1 cellular context compared by ENCODE assay signal in genomic region chr11:95372097-95372656, GRCh38.
TF ChIP-seq lines count a peak whose summit lies in the region.

No MANE protein-coding gene starts in this region.

TF ChIP-seq in K562, 482 proteins besides CTCF, POLR2A, EP300 and RAD21 (continued from another document):
- TF ChIP-seq, protein P1, sequence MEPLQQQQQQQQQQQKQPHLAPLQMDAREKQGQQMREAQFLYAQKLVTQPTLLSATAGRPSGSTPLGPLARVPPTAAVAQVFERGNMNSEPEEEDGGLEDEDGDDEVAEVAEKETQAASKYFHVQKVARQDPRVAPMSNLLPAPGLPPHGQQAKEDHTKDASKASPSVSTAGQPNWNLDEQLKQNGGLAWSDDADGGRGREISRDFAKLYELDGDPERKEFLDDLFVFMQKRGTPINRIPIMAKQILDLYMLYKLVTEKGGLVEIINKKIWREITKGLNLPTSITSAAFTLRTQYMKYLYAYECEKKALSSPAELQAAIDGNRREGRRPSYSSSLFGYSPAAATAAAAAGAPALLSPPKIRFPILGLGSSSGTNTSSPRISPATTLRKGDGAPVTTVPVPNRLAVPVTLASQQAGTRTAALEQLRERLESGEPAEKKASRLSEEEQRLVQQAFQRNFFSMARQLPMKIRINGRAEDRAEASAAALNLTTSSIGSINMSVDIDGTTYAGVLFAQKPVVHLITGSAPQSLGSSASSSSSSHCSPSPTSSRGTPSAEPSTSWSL (CRISPR knock-in tag; IDR thresholded peaks at IDR 0.05; ENCODE audit: borderline replicate concordance): no peak
- 0 out of 2 replicates have a peak, but pooled peaks have one; percentile 24 for TF ChIP-seq THRB (CRISPR knock-in tag; conservative IDR thresholded peaks at IDR 0.05)
- TF ChIP-seq TAF1 (IDR thresholded peaks at IDR 0.05; ENCODE audit: control insufficient read depth, extremely low read depth, insufficient read depth, low read length, severe bottlenecking): no peak
- TF ChIP-seq, protein P2, sequence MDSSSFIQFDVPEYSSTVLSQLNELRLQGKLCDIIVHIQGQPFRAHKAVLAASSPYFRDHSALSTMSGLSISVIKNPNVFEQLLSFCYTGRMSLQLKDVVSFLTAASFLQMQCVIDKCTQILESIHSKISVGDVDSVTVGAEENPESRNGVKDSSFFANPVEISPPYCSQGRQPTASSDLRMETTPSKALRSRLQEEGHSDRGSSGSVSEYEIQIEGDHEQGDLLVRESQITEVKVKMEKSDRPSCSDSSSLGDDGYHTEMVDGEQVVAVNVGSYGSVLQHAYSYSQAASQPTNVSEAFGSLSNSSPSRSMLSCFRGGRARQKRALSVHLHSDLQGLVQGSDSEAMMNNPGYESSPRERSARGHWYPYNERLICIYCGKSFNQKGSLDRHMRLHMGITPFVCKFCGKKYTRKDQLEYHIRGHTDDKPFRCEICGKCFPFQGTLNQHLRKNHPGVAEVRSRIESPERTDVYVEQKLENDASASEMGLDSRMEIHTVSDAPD (CRISPR knock-in tag; IDR thresholded peaks at IDR 0.05): no peak
- no peak for TF ChIP-seq SMAD3 (CRISPR knock-in tag; conservative IDR thresholded peaks at IDR 0.05)
- no peak for TF ChIP-seq RAD51 (IDR thresholded peaks at IDR 0.05; ENCODE audit: borderline replicate concordance, low read depth)
- TF ChIP-seq, protein P3, sequence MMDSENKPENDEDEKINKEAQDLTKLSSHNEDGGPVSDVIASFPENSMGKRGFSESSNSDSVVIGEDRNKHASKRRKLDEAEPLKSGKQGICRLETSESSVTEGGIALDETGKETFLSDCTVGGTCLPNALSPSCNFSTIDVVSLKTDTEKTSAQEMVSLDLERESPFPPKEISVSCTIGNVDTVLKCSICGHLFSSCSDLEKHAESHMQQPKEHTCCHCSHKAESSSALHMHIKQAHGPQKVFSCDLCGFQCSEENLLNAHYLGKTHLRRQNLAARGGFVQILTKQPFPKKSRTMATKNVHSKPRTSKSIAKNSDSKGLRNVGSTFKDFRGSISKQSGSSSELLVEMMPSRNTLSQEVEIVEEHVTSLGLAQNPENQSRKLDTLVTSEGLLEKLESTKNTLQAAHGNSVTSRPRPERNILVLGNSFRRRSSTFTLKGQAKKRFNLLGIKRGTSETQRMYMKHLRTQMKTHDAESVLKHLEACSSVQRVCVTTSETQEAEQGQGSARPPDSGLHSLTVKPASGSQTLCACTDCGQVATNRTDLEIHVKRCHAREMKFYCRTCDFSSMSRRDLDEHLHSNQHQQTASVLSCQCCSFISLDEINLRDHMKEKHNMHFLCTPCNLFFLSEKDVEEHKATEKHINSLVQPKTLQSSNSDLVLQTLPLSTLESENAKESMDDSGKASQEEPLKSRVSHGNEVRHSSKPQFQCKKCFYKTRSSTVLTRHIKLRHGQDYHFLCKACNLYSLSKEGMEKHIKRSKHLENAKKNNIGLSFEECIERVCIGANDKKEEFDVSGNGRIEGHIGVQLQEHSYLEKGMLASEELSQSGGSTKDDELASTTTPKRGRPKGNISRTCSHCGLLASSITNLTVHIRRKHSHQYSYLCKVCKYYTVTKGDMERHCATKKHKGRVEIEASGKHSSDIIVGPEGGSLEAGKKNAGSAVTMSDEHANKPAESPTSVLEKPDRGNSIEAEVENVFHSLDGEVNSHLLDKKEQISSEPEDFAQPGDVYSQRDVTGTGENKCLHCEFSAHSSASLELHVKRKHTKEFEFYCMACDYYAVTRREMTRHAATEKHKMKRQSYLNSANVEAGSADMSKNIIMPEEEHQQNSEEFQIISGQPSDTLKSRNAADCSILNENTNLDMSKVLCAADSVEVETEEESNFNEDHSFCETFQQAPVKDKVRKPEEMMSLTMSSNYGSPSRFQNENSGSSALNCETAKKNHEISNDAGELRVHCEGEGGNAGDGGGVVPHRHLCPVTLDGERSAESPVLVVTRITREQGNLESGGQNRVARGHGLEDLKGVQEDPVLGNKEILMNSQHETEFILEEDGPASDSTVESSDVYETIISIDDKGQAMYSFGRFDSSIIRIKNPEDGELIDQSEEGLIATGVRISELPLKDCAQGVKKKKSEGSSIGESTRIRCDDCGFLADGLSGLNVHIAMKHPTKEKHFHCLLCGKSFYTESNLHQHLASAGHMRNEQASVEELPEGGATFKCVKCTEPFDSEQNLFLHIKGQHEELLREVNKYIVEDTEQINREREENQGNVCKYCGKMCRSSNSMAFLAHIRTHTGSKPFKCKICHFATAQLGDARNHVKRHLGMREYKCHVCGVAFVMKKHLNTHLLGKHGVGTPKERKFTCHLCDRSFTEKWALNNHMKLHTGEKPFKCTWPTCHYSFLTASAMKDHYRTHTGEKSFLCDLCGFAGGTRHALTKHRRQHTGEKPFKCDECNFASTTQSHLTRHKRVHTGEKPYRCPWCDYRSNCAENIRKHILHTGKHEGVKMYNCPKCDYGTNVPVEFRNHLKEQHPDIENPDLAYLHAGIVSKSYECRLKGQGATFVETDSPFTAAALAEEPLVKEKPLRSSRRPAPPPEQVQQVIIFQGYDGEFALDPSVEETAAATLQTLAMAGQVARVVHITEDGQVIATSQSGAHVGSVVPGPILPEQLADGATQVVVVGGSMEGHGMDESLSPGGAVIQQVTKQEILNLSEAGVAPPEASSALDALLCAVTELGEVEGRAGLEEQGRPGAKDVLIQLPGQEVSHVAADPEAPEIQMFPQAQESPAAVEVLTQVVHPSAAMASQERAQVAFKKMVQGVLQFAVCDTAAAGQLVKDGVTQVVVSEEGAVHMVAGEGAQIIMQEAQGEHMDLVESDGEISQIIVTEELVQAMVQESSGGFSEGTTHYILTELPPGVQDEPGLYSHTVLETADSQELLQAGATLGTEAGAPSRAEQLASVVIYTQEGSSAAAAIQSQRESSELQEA (IDR thresholded peaks at IDR 0.05; ENCODE audit: low read depth): no peak
- no peak for TF ChIP-seq ZNF589 (CRISPR knock-in tag; IDR thresholded peaks at IDR 0.05; ENCODE audit: low read depth)
- no peak for TF ChIP-seq MTA2 (IDR thresholded peaks at IDR 0.05; ENCODE audit: low read depth)
- TF ChIP-seq, protein P4, sequence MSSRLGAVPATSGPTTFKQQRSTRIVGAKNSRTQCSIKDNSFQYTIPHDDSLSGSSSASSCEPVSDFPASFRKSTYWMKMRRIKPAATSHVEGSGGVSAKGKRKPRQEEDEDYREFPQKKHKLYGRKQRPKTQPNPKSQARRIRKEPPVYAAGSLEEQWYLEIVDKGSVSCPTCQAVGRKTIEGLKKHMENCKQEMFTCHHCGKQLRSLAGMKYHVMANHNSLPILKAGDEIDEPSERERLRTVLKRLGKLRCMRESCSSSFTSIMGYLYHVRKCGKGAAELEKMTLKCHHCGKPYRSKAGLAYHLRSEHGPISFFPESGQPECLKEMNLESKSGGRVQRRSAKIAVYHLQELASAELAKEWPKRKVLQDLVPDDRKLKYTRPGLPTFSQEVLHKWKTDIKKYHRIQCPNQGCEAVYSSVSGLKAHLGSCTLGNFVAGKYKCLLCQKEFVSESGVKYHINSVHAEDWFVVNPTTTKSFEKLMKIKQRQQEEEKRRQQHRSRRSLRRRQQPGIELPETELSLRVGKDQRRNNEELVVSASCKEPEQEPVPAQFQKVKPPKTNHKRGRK (tag; IDR thresholded peaks at IDR 0.05): peak; percentile 73
- peak; percentile 65; the same call in 1 of the 2 replicates for TF ChIP-seq OTX1 (CRISPR knock-in tag; IDR thresholded peaks at IDR 0.05)
- TF ChIP-seq PHF8 (IDR thresholded peaks at IDR 0.05; ENCODE audit: borderline replicate concordance, low read length): no peak
- no peak for TF ChIP-seq ZNF551 (CRISPR knock-in tag; IDR thresholded peaks at IDR 0.05)
- TF ChIP-seq STAT5B (CRISPR knock-in tag; IDR thresholded peaks at IDR 0.05): no peak
- TF ChIP-seq ARID1B (IDR thresholded peaks at IDR 0.05): 0 out of 2 replicates have a peak, but pooled peaks have one; percentile 10
- TF ChIP-seq, protein P5, sequence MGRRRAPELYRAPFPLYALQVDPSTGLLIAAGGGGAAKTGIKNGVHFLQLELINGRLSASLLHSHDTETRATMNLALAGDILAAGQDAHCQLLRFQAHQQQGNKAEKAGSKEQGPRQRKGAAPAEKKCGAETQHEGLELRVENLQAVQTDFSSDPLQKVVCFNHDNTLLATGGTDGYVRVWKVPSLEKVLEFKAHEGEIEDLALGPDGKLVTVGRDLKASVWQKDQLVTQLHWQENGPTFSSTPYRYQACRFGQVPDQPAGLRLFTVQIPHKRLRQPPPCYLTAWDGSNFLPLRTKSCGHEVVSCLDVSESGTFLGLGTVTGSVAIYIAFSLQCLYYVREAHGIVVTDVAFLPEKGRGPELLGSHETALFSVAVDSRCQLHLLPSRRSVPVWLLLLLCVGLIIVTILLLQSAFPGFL (CRISPR knock-in tag; IDR thresholded peaks at IDR 0.05): no peak
- 0 out of 2 replicates have a peak, but pooled peaks have one; percentile 35 for TF ChIP-seq ZBTB26 (CRISPR knock-in tag; IDR thresholded peaks at IDR 0.05)
